Comparison of ENCODE assay signal across 16 cellular contexts in the genomic region with DNA sequence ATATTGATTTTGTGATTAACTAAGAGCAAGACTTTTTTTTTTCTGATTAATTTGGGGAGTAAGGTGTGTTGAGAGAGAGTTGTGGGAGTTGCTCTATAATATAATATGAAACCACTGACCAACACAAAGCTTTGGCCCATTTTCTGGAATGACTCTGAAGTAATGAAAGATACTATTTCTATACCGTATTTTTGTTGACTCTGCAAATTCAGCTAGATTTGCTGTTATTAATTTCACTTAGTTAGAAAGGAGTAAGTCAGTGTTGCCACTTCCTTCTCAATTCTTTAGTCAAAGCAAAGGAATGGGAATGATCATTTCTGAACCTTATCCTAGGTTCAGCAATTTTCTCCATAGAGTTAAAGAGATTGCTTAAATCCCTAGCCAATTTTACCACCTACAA.
DNase-seq lines count a peak whose midpoint lies in the region; ATAC-seq and TF ChIP-seq lines count a peak whose summit lies in the region.
"Had no signal": no experiment of that assay in that cellular context is flagged by ENCODE, and none has a peak within 500 bp of the region (broad histone marks: within the 10 kb centered on the region; RNA-seq: fewer than 3 reads in every experiment).

No MANE protein-coding gene starts in this region.

- H3K9me3 ChIP-seq in effector memory CD4-positive, alpha-beta T cell (ENCODE audit: control insufficient read depth, low read length), result no peaks in the 10 kb centered on the region
- H3K9me3 ChIP-seq: BLaER1 treated with 17β-estradiol and CSF1 and Interleukin-3, amounts not matched to agents 10 nM and 100 nM had no signal

- H3K79me2 ChIP-seq in KMS-11 (ENCODE audit: insufficient read depth, low read depth), result peaks cover 16% of the 10 kb centered on the region; the same call in 1 of the 2 replicates

- DNase-seq in activated T-cell treated with anti-CD3 and anti-CD28 coated beads, Interleukin-2, amount 50 U/mL, for 72 hours, result no peak
- no peak for DNase-seq in activated T-cell treated with anti-CD3 and anti-CD28 coated beads, Interleukin-2, amount 50 U/mL, for 48 hours
- DNase-seq in neural crest cell (ENCODE audit: low read depth, low spot score), result no peak
- no peak for DNase-seq in coronary artery (ENCODE audit: low spot score)
- DNase-seq in GM13977 (ENCODE audit: low spot score), result no peak
- no peak for DNase-seq in effector memory CD4-positive, alpha-beta T cell
- DNase-seq: ACHN; CD4-positive, CD25-positive, alpha-beta regulatory T cell; DMS 273 treated with DMSO at 0.1 percent for 48 hours; H7; KG1 had no signal

- ATAC-seq in activated T-cell treated with anti-CD3 and anti-CD28 coated beads, Interleukin-2, amount 50 U/mL, for 72 hours (replicated peaks in 1 of 2), result no peak
- ATAC-seq: GM12878 had no signal

- H3K27me3 ChIP-seq in KMS-11 (ENCODE audit: insufficient read depth, low read depth), result no peaks in the 10 kb centered on the region
- no peaks in the 10 kb centered on the region for H3K27me3 ChIP-seq in effector memory CD4-positive, alpha-beta T cell (replicated peaks; ENCODE audit: control insufficient read depth, insufficient read depth, low read length, poor library complexity, severe bottlenecking)
- H3K27me3 ChIP-seq: BLaER1 treated with 17β-estradiol and CSF1 and Interleukin-3, amounts not matched to agents 10 nM and 100 nM had no signal

- peaks cover 96% of the 10 kb centered on the region for H3K4me1 ChIP-seq in KMS-11 (ENCODE audit: low read depth, poor library complexity, severe bottlenecking)
- no peaks in the 10 kb centered on the region for H3K4me1 ChIP-seq in effector memory CD4-positive, alpha-beta T cell (ENCODE audit: control insufficient read depth, insufficient read depth, low read length, poor library complexity, severe bottlenecking)
- H3K4me1 ChIP-seq: BLaER1 treated with 17β-estradiol and CSF1 and Interleukin-3, amounts not matched to agents 10 nM and 100 nM had no signal

- H3K4me1 Mint-ChIP-seq in activated T-cell treated with anti-CD3 and anti-CD28 coated beads, Interleukin-2, amount 50 U/mL, for 72 hours (ENCODE audit: low read depth), result no peaks in the 10 kb centered on the region
- peaks cover 32% of the 10 kb centered on the region for H3K4me1 Mint-ChIP-seq in neural crest cell
- H3K4me1 Mint-ChIP-seq: CD4-positive, CD25-positive, alpha-beta regulatory T cell had no signal

- H3K4me2 ChIP-seq in KMS-11, result peak overlapping the region; percentile 26
- H3K4me2 ChIP-seq: BLaER1 treated with 17β-estradiol and CSF1 and Interleukin-3, amounts not matched to agents 10 nM and 100 nM; GM23338 had no signal

- H3K27ac ChIP-seq in KMS-11, result peak overlapping the region; percentile 26; the same call in 1 of the 2 replicates
- H3K27ac ChIP-seq in coronary artery, result no peak overlapping the region
- no peak overlapping the region for H3K27ac ChIP-seq in effector memory CD4-positive, alpha-beta T cell (ENCODE audit: insufficient read depth, low read length, poor library complexity, severe bottlenecking)
- H3K27ac ChIP-seq: 22Rv1; BLaER1 treated with 17β-estradiol and CSF1 and Interleukin-3, amounts not matched to agents 10 nM and 100 nM had no signal

- no peak overlapping the region for H3K9ac ChIP-seq in KMS-11
- H3K9ac ChIP-seq: BLaER1 treated with 17β-estradiol and CSF1 and Interleukin-3, amounts not matched to agents 10 nM and 100 nM had no signal

- in situ Hi-C loops in GM13977 (cut with MboI; ENCODE audit: low pct_unique_long_range_greater_than_20kb, low sequenced_read_pairs, unreplicated experiment), result no loop called here

- peak overlapping the region; percentile 42 for H3K27ac Mint-ChIP-seq in activated T-cell treated with anti-CD3 and anti-CD28 coated beads, Interleukin-2, amount 50 U/mL, for 72 hours
- H3K27ac Mint-ChIP-seq in neural crest cell (ENCODE audit: unreplicated experiment), result peak overlapping the region; percentile 54
- H3K27ac Mint-ChIP-seq: CD4-positive, CD25-positive, alpha-beta regulatory T cell; GM23338 had no signal

- H3K36me3 ChIP-seq in KMS-11 (ENCODE audit: insufficient read depth), result peaks cover 3% of the 10 kb centered on the region; the same call in 1 of the 2 replicates
- H3K36me3 ChIP-seq in effector memory CD4-positive, alpha-beta T cell (ENCODE audit: control insufficient read depth, insufficient read depth, low read length), result no peaks in the 10 kb centered on the region

- H3K27me3 Mint-ChIP-seq in activated T-cell treated with anti-CD3 and anti-CD28 coated beads, Interleukin-2, amount 50 U/mL, for 72 hours (ENCODE audit: low read depth), result no peaks in the 10 kb centered on the region
- no peaks in the 10 kb centered on the region for H3K27me3 Mint-ChIP-seq in neural crest cell (ENCODE audit: low read depth)
- H3K27me3 Mint-ChIP-seq: CD4-positive, CD25-positive, alpha-beta regulatory T cell had no signal

- H3K4me3 ChIP-seq in KMS-11 (IDR thresholded peaks at IDR 0.05; ENCODE audit: insufficient read depth, low read depth, low read length) (no peak overlapping the region), coronary artery (no peak overlapping the region)
- H3K4me3 ChIP-seq in effector memory CD4-positive, alpha-beta T cell (ENCODE audit: insufficient read depth, low read depth, low read length, poor library complexity, severe bottlenecking), result no peak overlapping the region
- H3K4me3 ChIP-seq: BLaER1 treated with 17β-estradiol and CSF1 and Interleukin-3, amounts not matched to agents 10 nM and 100 nM; GM12878; GM23338 had no signal

- no peak overlapping the region for H3K4me3 Mint-ChIP-seq in activated T-cell treated with anti-CD3 and anti-CD28 coated beads, Interleukin-2, amount 50 U/mL, for 72 hours
- H3K4me3 Mint-ChIP-seq in neural crest cell, result no peak overlapping the region
- H3K4me3 Mint-ChIP-seq: CD4-positive, CD25-positive, alpha-beta regulatory T cell; GM23338 had no signal

- no peak overlapping the region for H2AFZ ChIP-seq in KMS-11 (ENCODE audit: low read depth)
- H2AFZ ChIP-seq: GM23338 had no signal

- no peaks in the 10 kb centered on the region for H3K36me3 Mint-ChIP-seq in activated T-cell treated with anti-CD3 and anti-CD28 coated beads, Interleukin-2, amount 50 U/mL, for 72 hours (ENCODE audit: insufficient read depth in 2 of 2)
- peaks cover 8% of the 10 kb centered on the region for H3K36me3 Mint-ChIP-seq in neural crest cell (ENCODE audit: low read depth)
- H3K36me3 Mint-ChIP-seq: CD4-positive, CD25-positive, alpha-beta regulatory T cell had no signal

- TF ChIP-seq CTCF in KMS-11 (conservative IDR thresholded peaks at IDR 0.05; ENCODE audit: low read depth, low read length) (no peak), neural crest cell (conservative IDR thresholded peaks at IDR 0.05) (no peak), coronary artery (IDR thresholded peaks at IDR 0.05) (no peak), GM13977 (IDR thresholded peaks at IDR 0.05; ENCODE audit: extremely low read depth, insufficient read depth, missing control alignments) (no peak)

- no peaks in the 10 kb centered on the region for H3K9me3 Mint-ChIP-seq in activated T-cell treated with anti-CD3 and anti-CD28 coated beads, Interleukin-2, amount 50 U/mL, for 72 hours
- H3K9me3 Mint-ChIP-seq in neural crest cell, result no peaks in the 10 kb centered on the region
- H3K9me3 Mint-ChIP-seq: GM23338 had no signal

- no peaks in the 10 kb centered on the region for H4K20me1 ChIP-seq in KMS-11 (ENCODE audit: insufficient read depth)
- H4K20me1 ChIP-seq: BLaER1 treated with 17β-estradiol and CSF1 and Interleukin-3, amounts not matched to agents 10 nM and 100 nM had no signal
